8 cellular contexts compared by ENCODE assay signal in genomic region chr22:30426395-30427353, GRCh38. TPM values are rescaled to one million over a fixed set of nuclear protein-coding genes. Genes with fewer than 3 reads are reported as not detected.
DNase-seq lines count a peak whose midpoint lies in the region; ATAC-seq, FAIRE-seq and TF ChIP-seq lines count a peak whose summit lies in the region.

No MANE protein-coding gene starts in this region.

- H3K9me3 Mint-ChIP-seq in astrocyte (ENCODE audit: unreplicated experiment) = no peaks in the 10 kb centered on the region

- peak overlapping the region; percentile 76; the same call in 1 of the 2 replicates for H3K4me3 ChIP-seq in GM08714 (ENCODE audit: low read length)
- H3K4me3 ChIP-seq in astrocyte (ENCODE audit: insufficient read depth, low read depth, low read length) = peak overlapping the region; percentile 62

- FAIRE-seq in astrocyte (lab: Jason Lieb, UNC) = peak; percentile 76

- peak overlapping the region; percentile 58 for H3K27ac ChIP-seq in astrocyte (ENCODE audit: low read depth, low read length)

- H3K27me3 Mint-ChIP-seq in astrocyte (ENCODE audit: low read depth, unreplicated experiment) = no peaks in the 10 kb centered on the region

- peak overlapping the region; percentile 90 for H3K4me2 ChIP-seq in astrocyte (ENCODE audit: low read length)

- no peaks in the 10 kb centered on the region for H3K79me2 ChIP-seq in astrocyte (ENCODE audit: insufficient read depth, low read length)

- H3K4me1 Mint-ChIP-seq in astrocyte (ENCODE audit: low read depth, unreplicated experiment) = peaks cover 14% of the 10 kb centered on the region

- H3K9ac ChIP-seq in astrocyte (ENCODE audit: low read length) = peak overlapping the region; percentile 77

- no peaks in the 10 kb centered on the region for H4K20me1 ChIP-seq in astrocyte (ENCODE audit: insufficient read depth, low read length)

- H3K9me3 ChIP-seq in astrocyte (ENCODE audit: insufficient read depth, low read depth, low read length) = no peaks in the 10 kb centered on the region

- intact Hi-C loops in sciatic nerve (cut with DNase I) = no loop called here

- DNase-seq in NCI-H187 treated with DMSO at 0.1 percent for 48 hours (lab: John Stamatoyannopoulos, UW) = peak; percentile 49
- peak; percentile 31 for DNase-seq in T1000 (lab: John Stamatoyannopoulos, UW)
- DNase-seq in astrocyte (ENCODE audit: low read depth) = peak; percentile 46
- peak in 44 of 51 donors; percentile 9 to 84 (median 49) for DNase-seq in hypothalamus (lab: John Stamatoyannopoulos, UW)
- DNase-seq in sciatic nerve (ENCODE audit: low spot score) = peak; percentile 88

- H3K27ac Mint-ChIP-seq in astrocyte (ENCODE audit: unreplicated experiment) = peak overlapping the region; percentile 50

- peaks cover 5% of the 10 kb centered on the region for H3K36me3 Mint-ChIP-seq in astrocyte (ENCODE audit: low read depth, unreplicated experiment)

- H3K36me3 ChIP-seq in astrocyte (ENCODE audit: insufficient read depth, low read length) = no peaks in the 10 kb centered on the region

- TF ChIP-seq CTCF in astrocyte (IDR thresholded peaks at IDR 0.05; ENCODE audit: insufficient read depth, low read depth, low read length) = peak; percentile 68

- peaks cover 45% of the 10 kb centered on the region for H3K4me1 ChIP-seq in astrocyte (ENCODE audit: insufficient read depth, low read length)

- peak overlapping the region; percentile 87 for H3K4me3 Mint-ChIP-seq in astrocyte (ENCODE audit: unreplicated experiment)

- ATAC-seq in sciatic nerve (no peak), HG03354 (IDR thresholded peaks at IDR 0.05; ENCODE audit: poor library complexity, severe bottlenecking, unreplicated experiment) (no peak), GM21526 (IDR thresholded peaks at IDR 0.05; ENCODE audit: low FRiP score, unreplicated experiment) (no peak)

- peak overlapping the region; percentile 61 for H2AFZ ChIP-seq in astrocyte (ENCODE audit: low read depth, low read length)

- H3K27me3 ChIP-seq in astrocyte (ENCODE audit: insufficient read depth, low read length) = no peaks in the 10 kb centered on the region

RNA-seq across cellular contexts. Expression of gene MTFP1, which starts 1.1 kb away (rescaled TPM):
- 10.6 and 13.0 TPM in 2 replicates for total RNA-seq in astrocyte
- total RNA-seq in sciatic nerve = 3.6 TPM

RNA-seq across cellular contexts. Expression of gene SEC14L2, which starts 29.9 kb away (rescaled TPM):
- total RNA-seq in astrocyte (14.5 and 19.5 TPM in 2 replicates), sciatic nerve (20.8 TPM)

RNA-seq across cellular contexts. Expression of gene RNF215, which starts 39.5 kb away (rescaled TPM):
- total RNA-seq in astrocyte (24.5 and 28.5 TPM in 2 replicates), sciatic nerve (25.5 TPM)

RNA-seq across cellular contexts. Expression of gene SEC14L3, which starts 45.1 kb away (rescaled TPM):
- total RNA-seq in astrocyte (not detected in 2 replicates), sciatic nerve (not detected)

Comparison
In these comparisons a context has a peak if more than half of its experiments do, and no peak if none do; other contexts are left out.
1. DNase-seq: peak in every context shown above with its lines; median percentile 88 in sciatic nerve; 49 in NCI-H187 treated with DMSO at 0.1 percent for 48 hours; 49 in hypothalamus; 46 in astrocyte; 31 in T1000.